Comparison of ENCODE assay signal across 13 cellular contexts in genomic region chr9:33354651-33355211, GRCh38. TPM values are rescaled to one million over a fixed set of nuclear protein-coding genes. Genes with fewer than 3 reads are reported as not detected.
DNase-seq lines count a peak whose midpoint lies in the region; ATAC-seq, FAIRE-seq and TF ChIP-seq lines count a peak whose summit lies in the region.
"Had no signal": no experiment of that assay in that cellular context is flagged by ENCODE, and none has a peak within 500 bp of the region (broad histone marks: within the 10 kb centered on the region; RNA-seq: fewer than 3 reads in every experiment).

No MANE protein-coding gene starts in this region.

- peak in 1 of 3 donors; percentile 24 for DNase-seq in CD4-positive, CD25-positive, alpha-beta regulatory T cell
- no peak for DNase-seq in HFFc6
- DNase-seq in astrocyte (ENCODE audit: low read depth): peak; percentile 87
- DNase-seq in left lobe of liver (ENCODE audit: low spot score): no peak
- DNase-seq in SIG-M5 treated with dmso at 0.1 percent for 504 hours (lab: John Stamatoyannopoulos, UW; ENCODE audit: unreplicated experiment): no peak
- no peak for DNase-seq in thyroid gland
- no peak for DNase-seq in HAP-1 (ENCODE audit: low spot score in 2 of 2)
- DNase-seq in glutamatergic neuron: no peak
- DNase-seq: Calu3, NCI-H526 treated with DMSO at 0.1 percent for 48 hours had no signal

- FAIRE-seq in astrocyte (lab: Jason Lieb, UNC): no peak

- no peak overlapping the region for H3K9ac ChIP-seq in astrocyte (ENCODE audit: low read length)

- no peaks in the 10 kb centered on the region for H3K4me1 ChIP-seq in CD4-positive, CD25-positive, alpha-beta regulatory T cell (ENCODE audit: control insufficient read depth, insufficient read depth, low read length, poor library complexity, severe bottlenecking)
- H3K4me1 ChIP-seq in astrocyte (ENCODE audit: insufficient read depth, low read length) (peaks cover 6% of the 10 kb centered on the region), thyroid gland (peaks cover 5 to 17% of the 10 kb centered on the region in 2 donors), HAP-1 (no peaks in the 10 kb centered on the region)

- H3K27me3 Mint-ChIP-seq in CD4-positive, CD25-positive, alpha-beta regulatory T cell: no peaks in the 10 kb centered on the region
- H3K27me3 Mint-ChIP-seq in HFFc6 (ENCODE audit: insufficient read depth): no peaks in the 10 kb centered on the region
- H3K27me3 Mint-ChIP-seq in astrocyte (ENCODE audit: low read depth, unreplicated experiment): no peaks in the 10 kb centered on the region
- H3K27me3 Mint-ChIP-seq in glutamatergic neuron (ENCODE audit: unreplicated experiment): no peaks in the 10 kb centered on the region
- H3K27me3 Mint-ChIP-seq: natural killer cell treated with Interleukin-12 subunit alpha and Interleukin-12 subunit beta and Interleukin-15 and Interleukin-18, amount 100 ng/mL, for 72 hours had no signal

- peak overlapping the region; percentile 31 for H3K4me2 ChIP-seq in astrocyte (ENCODE audit: low read length)

- TF ChIP-seq CTCF in HFFc6 (IDR thresholded peaks at IDR 0.05): no peak
- TF ChIP-seq CTCF in astrocyte (IDR thresholded peaks at IDR 0.05; ENCODE audit: insufficient read depth, low read depth, low read length): no peak
- TF ChIP-seq CTCF in thyroid gland (IDR thresholded peaks at IDR 0.05): no peak
- TF ChIP-seq CTCF in glutamatergic neuron (IDR thresholded peaks at IDR 0.05; ENCODE audit: partially characterized antibody, unreplicated experiment): no peak

- peaks cover 16% of the 10 kb centered on the region for H3K36me3 ChIP-seq in CD4-positive, CD25-positive, alpha-beta regulatory T cell (ENCODE audit: control insufficient read depth, insufficient read depth, low read length)
- H3K36me3 ChIP-seq in astrocyte (ENCODE audit: insufficient read depth, low read length) (peaks cover 3% of the 10 kb centered on the region), thyroid gland (no peaks in the 10 kb centered on the region), HAP-1 (replicated peaks) (peaks cover 19% of the 10 kb centered on the region)
- H3K36me3 ChIP-seq: thoracic aorta had no signal

- H3K9me3 Mint-ChIP-seq in CD4-positive, CD25-positive, alpha-beta regulatory T cell: no peaks in the 10 kb centered on the region
- H3K9me3 Mint-ChIP-seq in HFFc6 (no peaks in the 10 kb centered on the region), astrocyte (ENCODE audit: unreplicated experiment) (no peaks in the 10 kb centered on the region), glutamatergic neuron (ENCODE audit: unreplicated experiment) (no peaks in the 10 kb centered on the region)
- H3K9me3 Mint-ChIP-seq: natural killer cell treated with Interleukin-12 subunit alpha and Interleukin-12 subunit beta and Interleukin-15 and Interleukin-18, amount 100 ng/mL, for 72 hours had no signal

- H2AFZ ChIP-seq in astrocyte (ENCODE audit: low read depth, low read length): no peak overlapping the region

- whole genome bisulfite sequencing in thyroid gland, 2 donors: 79 to 94% methylated on average over 5 of the region's 5 CpGs

- H3K4me3 Mint-ChIP-seq in CD4-positive, CD25-positive, alpha-beta regulatory T cell: no peak overlapping the region
- H3K4me3 Mint-ChIP-seq in HFFc6: no peak overlapping the region
- no peak overlapping the region for H3K4me3 Mint-ChIP-seq in astrocyte (ENCODE audit: unreplicated experiment)
- no peak overlapping the region for H3K4me3 Mint-ChIP-seq in glutamatergic neuron (ENCODE audit: unreplicated experiment)
- H3K4me3 Mint-ChIP-seq: natural killer cell treated with Interleukin-12 subunit alpha and Interleukin-12 subunit beta and Interleukin-15 and Interleukin-18, amount 100 ng/mL, for 72 hours had no signal

- no peak for TF ChIP-seq POLR2A in thyroid gland (IDR thresholded peaks at IDR 0.05)

- H3K4me1 Mint-ChIP-seq in CD4-positive, CD25-positive, alpha-beta regulatory T cell: peaks cover 0 to 13% (median 5%) of the 10 kb centered on the region in 4 donors
- peaks cover 18% of the 10 kb centered on the region for H3K4me1 Mint-ChIP-seq in HFFc6 (ENCODE audit: low read depth)
- no peaks in the 10 kb centered on the region for H3K4me1 Mint-ChIP-seq in astrocyte (ENCODE audit: low read depth, unreplicated experiment)
- H3K4me1 Mint-ChIP-seq in glutamatergic neuron (ENCODE audit: low read depth, unreplicated experiment): peaks cover 6% of the 10 kb centered on the region

- peak overlapping the region; percentile 67 to 76 (median 70) for H3K27ac Mint-ChIP-seq in CD4-positive, CD25-positive, alpha-beta regulatory T cell
- H3K27ac Mint-ChIP-seq in HFFc6: peak overlapping the region; percentile 41
- H3K27ac Mint-ChIP-seq in astrocyte (ENCODE audit: unreplicated experiment): no peak overlapping the region
- H3K27ac Mint-ChIP-seq in glutamatergic neuron (ENCODE audit: unreplicated experiment): no peak overlapping the region

- no peaks in the 10 kb centered on the region for H3K27me3 ChIP-seq in CD4-positive, CD25-positive, alpha-beta regulatory T cell (ENCODE audit: control insufficient read depth, insufficient read depth, low read length)
- no peaks in the 10 kb centered on the region for H3K27me3 ChIP-seq in astrocyte (ENCODE audit: insufficient read depth, low read length)
- no peaks in the 10 kb centered on the region for H3K27me3 ChIP-seq in thyroid gland
- no peaks in the 10 kb centered on the region for H3K27me3 ChIP-seq in HAP-1 (ENCODE audit: low read depth)

- H3K27ac ChIP-seq in CD4-positive, CD25-positive, alpha-beta regulatory T cell (ENCODE audit: insufficient read depth, low read length, poor library complexity, severe bottlenecking): no peak overlapping the region
- H3K27ac ChIP-seq in astrocyte (ENCODE audit: low read depth, low read length): no peak overlapping the region
- no peak overlapping the region for H3K27ac ChIP-seq in thyroid gland

- in situ Hi-C loops in HAP-1 (cut with MboI; ENCODE audit: low sequenced_read_pairs): no loop called here

- no peaks in the 10 kb centered on the region for H4K20me1 ChIP-seq in astrocyte (ENCODE audit: insufficient read depth, low read length)

- peak in 1 of 2 donors; percentile 69 for ATAC-seq in CD4-positive, CD25-positive, alpha-beta regulatory T cell (ENCODE audit: low read depth in 2 of 2)
- ATAC-seq in left lobe of liver: peak; percentile 28
- ATAC-seq: natural killer cell treated with Interleukin-12 subunit alpha and Interleukin-12 subunit beta and Interleukin-15 and Interleukin-18, amount 100 ng/mL, for 72 hours had no signal

- H3K4me3 ChIP-seq in CD4-positive, CD25-positive, alpha-beta regulatory T cell (ENCODE audit: low read depth, low read length): no peak overlapping the region
- no peak overlapping the region for H3K4me3 ChIP-seq in astrocyte (ENCODE audit: insufficient read depth, low read depth, low read length)
- no peak overlapping the region for H3K4me3 ChIP-seq in thyroid gland (replicated peaks in 1 of 3)
- no peak overlapping the region for H3K4me3 ChIP-seq in HAP-1
- H3K4me3 ChIP-seq: thoracic aorta had no signal

- peaks cover 24% of the 10 kb centered on the region for H3K36me3 Mint-ChIP-seq in CD4-positive, CD25-positive, alpha-beta regulatory T cell
- H3K36me3 Mint-ChIP-seq in HFFc6 (ENCODE audit: low read depth): peaks cover 8% of the 10 kb centered on the region; the same call in 1 of the 2 replicates
- peaks cover 11% of the 10 kb centered on the region for H3K36me3 Mint-ChIP-seq in astrocyte (ENCODE audit: low read depth, unreplicated experiment)
- H3K36me3 Mint-ChIP-seq in glutamatergic neuron (ENCODE audit: unreplicated experiment): no peaks in the 10 kb centered on the region

- intact Hi-C loops in thyroid gland (cut with DNase I): no loop called here

- H3K79me2 ChIP-seq in astrocyte (ENCODE audit: insufficient read depth, low read length): no peaks in the 10 kb centered on the region

- H3K9me3 ChIP-seq in CD4-positive, CD25-positive, alpha-beta regulatory T cell (ENCODE audit: control insufficient read depth in 2 of 2, low read length in 2 of 2): no peaks in the 10 kb centered on the region
- H3K9me3 ChIP-seq in astrocyte (ENCODE audit: insufficient read depth, low read depth, low read length) (no peaks in the 10 kb centered on the region), thyroid gland (no peaks in the 10 kb centered on the region), HAP-1 (no peaks in the 10 kb centered on the region)
- H3K9me3 ChIP-seq: thoracic aorta had no signal

RNA-seq across cellular contexts. Expression of gene AQP7, which starts 47.6 kb away (rescaled TPM):
- total RNA-seq in CD4-positive, CD25-positive, alpha-beta regulatory T cell: 0.47 TPM
- polyA plus RNA-seq in CD4-positive, CD25-positive, alpha-beta regulatory T cell: 1 to 10 TPM in 1 of 4 donors, under 1 TPM in 3; 0.15 to 1.0 (median 0.32) TPM
- not detected for total RNA-seq in HFFc6 (2021; fragmentation: NEBNext Ultra II Directional; extraction: Animal tissue kit (Norgen Biotek cat#: 25700))
- total RNA-seq in astrocyte: 0.65 and 1.9 TPM in 2 replicates
- 30.7 TPM for total RNA-seq in left lobe of liver
- 1 to 10 TPM; 1.9 to 4.7 (median 2.5) TPM for total RNA-seq in thyroid gland
- not detected for total RNA-seq in glutamatergic neuron (ENCODE audit: unreplicated experiment)
- total RNA-seq: LHCN-M2; natural killer cell treated with Interleukin-12 subunit alpha and Interleukin-12 subunit beta and Interleukin-15 and Interleukin-18, amount 100 ng/mL, for 72 hours had no signal

Comparison
In these comparisons a context has a peak if more than half of its experiments do, and no peak if none do; other contexts are left out.
1. H3K27ac Mint-ChIP-seq: peak in CD4-positive, CD25-positive, alpha-beta regulatory T cell (3 of 3) and HFFc6 (single experiment); none in astrocyte (single experiment) and glutamatergic neuron (single experiment).